ENCODE assay signal across 8 cellular contexts in the genomic region with DNA sequence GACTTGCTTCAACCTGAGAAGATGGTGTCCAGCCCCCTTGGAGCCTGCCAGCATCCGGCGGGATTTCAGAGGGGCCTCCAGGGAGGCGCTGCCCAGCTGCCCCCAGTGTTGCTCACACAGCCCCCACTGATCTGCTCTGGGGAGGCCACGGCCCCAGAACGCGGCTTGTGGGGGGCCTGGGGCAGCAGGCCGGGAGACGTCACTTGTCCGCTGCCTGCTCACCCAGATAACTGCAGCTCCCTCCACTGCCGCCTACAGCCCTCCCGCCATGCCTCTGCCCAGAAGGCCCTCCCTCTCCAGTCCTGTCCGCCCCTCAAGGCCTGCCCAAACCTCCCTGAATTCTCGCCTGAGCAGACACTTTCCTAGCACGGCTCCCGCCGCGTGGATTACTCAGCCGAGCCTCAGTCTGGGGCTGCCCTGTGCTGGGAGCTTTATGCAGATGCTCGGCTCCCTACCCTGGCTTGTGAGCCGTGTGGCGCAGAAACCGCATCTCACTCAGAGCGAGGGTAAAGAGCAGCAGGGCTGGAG. TPM values are rescaled to one million over a fixed set of nuclear protein-coding genes. Genes with fewer than 3 reads are reported as not detected.
DNase-seq lines count a peak whose midpoint lies in the region; ATAC-seq and TF ChIP-seq lines count a peak whose summit lies in the region.

No MANE protein-coding gene starts in this region.

- no peaks in the 10 kb centered on the region for H4K20me1 ChIP-seq in fibroblast of lung (ENCODE audit: control insufficient read depth, extremely low read depth, insufficient read depth, low read length)

- no peak for TF ChIP-seq CTCF in HFFc6 (IDR thresholded peaks at IDR 0.05)
- no peak for TF ChIP-seq CTCF in fibroblast of lung (conservative IDR thresholded peaks at IDR 0.05 in 1 of 2, IDR thresholded peaks at IDR 0.05 in 1 of 2; ENCODE audit: low read depth in 1 of 2, low read length in 2 of 2)
- TF ChIP-seq CTCF in progenitor cell of endocrine pancreas (IDR thresholded peaks at IDR 0.05; ENCODE audit: unreplicated experiment) = no peak

- in situ Hi-C loops in ACHN (cut with HindIII; ENCODE audit: low pct_ligation_motif_present, low pct_unique_long_range_greater_than_20kb, low sequenced_read_pairs) = no loop called here

- H3K36me3 Mint-ChIP-seq in HFFc6 (ENCODE audit: low read depth) = no peaks in the 10 kb centered on the region
- H3K36me3 Mint-ChIP-seq in progenitor cell of endocrine pancreas (ENCODE audit: insufficient read depth) = no peaks in the 10 kb centered on the region

- ATAC-seq in GM21529 (IDR thresholded peaks at IDR 0.05; ENCODE audit: unreplicated experiment) = no peak

- H3K9me3 ChIP-seq in fibroblast of lung (ENCODE audit: control insufficient read depth, insufficient read depth, low read depth, low read length) = no peaks in the 10 kb centered on the region
- no peaks in the 10 kb centered on the region for H3K9me3 ChIP-seq in effector memory CD4-positive, alpha-beta T cell (ENCODE audit: control insufficient read depth, low read length)

- no peaks in the 10 kb centered on the region for H3K36me3 ChIP-seq in fibroblast of lung (ENCODE audit: control insufficient read depth, insufficient read depth, low read length)
- H3K36me3 ChIP-seq in effector memory CD4-positive, alpha-beta T cell (ENCODE audit: control insufficient read depth, insufficient read depth, low read length) = no peaks in the 10 kb centered on the region

- H3K4me1 ChIP-seq in fibroblast of lung (ENCODE audit: control insufficient read depth, extremely low read depth, insufficient read depth, low read length) = peaks cover 19% of the 10 kb centered on the region
- H3K4me1 ChIP-seq in effector memory CD4-positive, alpha-beta T cell (ENCODE audit: control insufficient read depth, insufficient read depth, low read length, poor library complexity, severe bottlenecking) = peaks cover 9% of the 10 kb centered on the region

- H3K27me3 Mint-ChIP-seq in HFFc6 (ENCODE audit: insufficient read depth) = peaks cover 29% of the 10 kb centered on the region
- H3K27me3 Mint-ChIP-seq in progenitor cell of endocrine pancreas = peaks cover 58% of the 10 kb centered on the region

- no peaks in the 10 kb centered on the region for H3K79me2 ChIP-seq in fibroblast of lung (ENCODE audit: control insufficient read depth, insufficient read depth, low read length)

- H3K4me1 Mint-ChIP-seq in HFFc6 (ENCODE audit: low read depth) (peaks cover 43% of the 10 kb centered on the region), progenitor cell of endocrine pancreas (ENCODE audit: low read depth) (peaks cover 5% of the 10 kb centered on the region)

- H3K4me3 Mint-ChIP-seq in HFFc6 (peak overlapping the region; percentile 81), progenitor cell of endocrine pancreas (ENCODE audit: low read depth) (peak overlapping the region; percentile 22)

- H3K4me2 ChIP-seq in fibroblast of lung (ENCODE audit: extremely low read depth, insufficient read depth, low read length) = peak overlapping the region; percentile 96

- H3K4me3 ChIP-seq in fibroblast of lung (replicated peaks in 1 of 4; ENCODE audit: control extremely low read depth in 1 of 4, insufficient read depth in 1 of 4, low read depth in 3 of 4, low read length in 4 of 4) = peak overlapping the region in 3 of 4 experiments; percentile 27 to 51 (median 39)
- H3K4me3 ChIP-seq in effector memory CD4-positive, alpha-beta T cell (ENCODE audit: insufficient read depth, low read depth, low read length, poor library complexity, severe bottlenecking) = no peak overlapping the region

- H3K27me3 ChIP-seq in fibroblast of lung (ENCODE audit: control insufficient read depth, insufficient read depth, low read length) = peaks cover 12% of the 10 kb centered on the region
- peaks cover 11% of the 10 kb centered on the region for H3K27me3 ChIP-seq in effector memory CD4-positive, alpha-beta T cell (replicated peaks; ENCODE audit: control insufficient read depth, insufficient read depth, low read length, poor library complexity, severe bottlenecking)

- DNase-seq in HFFc6 = peak; percentile 69
- peak; percentile 56 to 66 for DNase-seq in activated CD4-positive, alpha-beta T cell treated with anti-CD3 and anti-CD28 coated beads, Interleukin-2, amount 50 U/mL, for 48 hours
- DNase-seq in fibroblast of lung (ENCODE audit: low read depth in 2 of 2) = peak; percentile 58 to 81
- DNase-seq in progenitor cell of endocrine pancreas (ENCODE audit: low spot score, unreplicated experiment) = no peak
- no peak for DNase-seq in ACHN
- DNase-seq in NCI-H1436 treated with DMSO at 0.1 percent for 48 hours (lab: John Stamatoyannopoulos, UW) = no peak
- no peak for DNase-seq in effector memory CD4-positive, alpha-beta T cell

- H3K27ac ChIP-seq in fibroblast of lung (ENCODE audit: insufficient read depth, low read length) = peak overlapping the region; percentile 42
- no peak overlapping the region for H3K27ac ChIP-seq in effector memory CD4-positive, alpha-beta T cell (ENCODE audit: insufficient read depth, low read length, poor library complexity, severe bottlenecking)

- H2AFZ ChIP-seq in fibroblast of lung (ENCODE audit: low read length) = peak overlapping the region; percentile 62

- no peak overlapping the region for H3K9ac ChIP-seq in fibroblast of lung (ENCODE audit: insufficient read depth, low read length)

- H3K27ac Mint-ChIP-seq in HFFc6 (peak overlapping the region; percentile 64), progenitor cell of endocrine pancreas (no peak overlapping the region)

- H3K9me3 Mint-ChIP-seq in HFFc6 = no peaks in the 10 kb centered on the region
- H3K9me3 Mint-ChIP-seq in progenitor cell of endocrine pancreas (ENCODE audit: low read depth) = no peaks in the 10 kb centered on the region

RNA-seq across cellular contexts. Expression of a gene that starts 17.2 kb away (rescaled TPM):
- not detected for total RNA-seq in HFFc6 (2021; fragmentation: NEBNext Ultra II Directional; extraction: Animal tissue kit (Norgen Biotek cat#: 25700))
- total RNA-seq in fibroblast of lung = not detected in 2 replicates
- polyA plus RNA-seq in fibroblast of lung = not detected in 2 replicates
- polyA plus RNA-seq in fibroblast of lung (2012) = not detected in 2 replicates
- polyA minus RNA-seq in fibroblast of lung (ENCODE audit: low replicate concordance) = not detected in 2 replicates
- not detected in 2 replicates for total RNA-seq in progenitor cell of endocrine pancreas

RNA-seq across cellular contexts. Expression of a gene that starts 19.1 kb away (rescaled TPM):
- 10 to 100 TPM; 13.3 to 27.9 (median 25.7) TPM for total RNA-seq in HFFc6 (2021; fragmentation: NEBNext Ultra II Directional; extraction: Animal tissue kit (Norgen Biotek cat#: 25700))
- total RNA-seq in fibroblast of lung = 11.3 and 15.0 TPM in 2 replicates
- 16.8 and 29.1 TPM in 2 replicates for polyA plus RNA-seq in fibroblast of lung
- 15.2 and 28.7 TPM in 2 replicates for polyA plus RNA-seq in fibroblast of lung (2012)
- polyA minus RNA-seq in fibroblast of lung (ENCODE audit: low replicate concordance) = 18.3 TPM in 1 of 2 replicates, not detected in the other
- total RNA-seq in progenitor cell of endocrine pancreas = 51.3 and 54.3 TPM in 2 replicates

RNA-seq across cellular contexts. Expression of a gene that starts 42.0 kb away (rescaled TPM):
- total RNA-seq in HFFc6 (2021; fragmentation: NEBNext Ultra II Directional; extraction: Animal tissue kit (Norgen Biotek cat#: 25700)) = 100 to 1,000 TPM; 249 to 363 (median 264) TPM
- 1,128 and 1,135 TPM in 2 replicates for total RNA-seq in fibroblast of lung
- 391 and 432 TPM in 2 replicates for polyA plus RNA-seq in fibroblast of lung
- polyA plus RNA-seq in fibroblast of lung (2012) = 173 and 206 TPM in 2 replicates
- 35.0 and 56.4 TPM in 2 replicates for polyA minus RNA-seq in fibroblast of lung (ENCODE audit: low replicate concordance)
- 498 and 504 TPM in 2 replicates for total RNA-seq in progenitor cell of endocrine pancreas

Comparison
In these comparisons a context has a peak if more than half of its experiments do, and no peak if none do; other contexts are left out.
1. DNase-seq: peak in HFFc6 (single experiment), activated CD4-positive, alpha-beta T cell treated with anti-CD3 and anti-CD28 coated beads, Interleukin-2, amount 50 U/mL, for 48 hours (2 of 2) and fibroblast of lung (2 of 2); none in progenitor cell of endocrine pancreas (single experiment), ACHN (single experiment), NCI-H1436 treated with DMSO at 0.1 percent for 48 hours (single experiment) and effector memory CD4-positive, alpha-beta T cell (0 of 3).